9 cellular contexts compared by ENCODE assay signal in genomic region chr3:195906865-195907729, GRCh38. TPM values are rescaled to one million over a fixed set of nuclear protein-coding genes. Genes with fewer than 3 reads are reported as not detected.
DNase-seq lines count a peak whose midpoint lies in the region; ATAC-seq and TF ChIP-seq lines count a peak whose summit lies in the region.
"Had no signal": no experiment of that assay in that cellular context is flagged by ENCODE, and none has a peak within 500 bp of the region (broad histone marks: within the 10 kb centered on the region; RNA-seq: fewer than 3 reads in every experiment).

No MANE protein-coding gene starts in this region.

- H3K79me2 ChIP-seq in DOHH2 (ENCODE audit: control insufficient read depth, low read length), result no peaks in the 10 kb centered on the region; the same call in 1 of the 2 replicates
- peaks cover 47% of the 10 kb centered on the region for H3K79me2 ChIP-seq in HCT116 (ENCODE audit: insufficient read depth, low read length)
- peaks cover 23% of the 10 kb centered on the region for H3K79me2 ChIP-seq in smooth muscle cell (ENCODE audit: low read depth)

- H3F3A ChIP-seq in DOHH2 (ENCODE audit: control insufficient read depth, insufficient read depth) (peaks cover 9% of the 10 kb centered on the region), smooth muscle cell (ENCODE audit: low read depth) (peaks cover 5% of the 10 kb centered on the region)

- WGBS in heart right ventricle, 2 donors, result 62 to 71% methylated on average over 23 of the region's 23 CpGs
- 76% methylated on average over 23 of the region's 23 CpGs for WGBS in smooth muscle cell (ENCODE audit: low lambda C conversion rate)

- ATAC-seq in HCT116 (no peak), heart right ventricle (peak in 5 of 8 donors; percentile 25 to 50 (median 36)), HG03280 (IDR thresholded peaks at IDR 0.05; ENCODE audit: unreplicated experiment) (no peak), HG02571 (IDR thresholded peaks at IDR 0.05; ENCODE audit: unreplicated experiment) (no peak)

- BruUV-seq in HCT116 (replicated peaks; lab: Mats Ljungman, UMichigan), result no TSS peak

- TF ChIP-seq POLR2A in HCT116 (IDR thresholded peaks at IDR 0.05; ENCODE audit: borderline replicate concordance, extremely low read depth, insufficient read depth, insufficient read length), result no peak

- H2AFZ ChIP-seq in HCT116 (ENCODE audit: low read depth, low read length, poor library complexity, severe bottlenecking) (no peak overlapping the region), smooth muscle cell (ENCODE audit: low read depth) (no peak overlapping the region)

- TF ChIP-seq RAD21 in HCT116 (IDR thresholded peaks at IDR 0.05; ENCODE audit: low read depth), result no peak

- DNase-seq in HCT116 (ENCODE audit: low read depth, low spot score) (no peak), NK-92 (lab: John Stamatoyannopoulos, UW; ENCODE audit: unreplicated experiment) (peak; percentile 7), activated T-helper 1 cell treated with Interleukin-2 at 50 U/mL for 16 hours (ENCODE audit: low read depth) (peak; percentile 49), heart right ventricle (peak in 1 of 2 donors; percentile 41), smooth muscle cell (lab: John Stamatoyannopoulos, UW; ENCODE audit: unreplicated experiment) (no peak)

- POLR2A ChIA-PET in HCT116 (lab: Charles Lee), result interaction anchor here (1.3 to 1.4 kb wide), 2 partner anchors 11 to 13 kb away, joined by 3 to 4 read pairs; no protein-coding TSS in a partner anchor

- H3K9ac ChIP-seq in HCT116 (ENCODE audit: low read length) (peak overlapping the region; percentile 64; the same call in 1 of the 2 replicates), smooth muscle cell (ENCODE audit: low read depth) (no peak overlapping the region)

- peak overlapping the region; percentile 66 for H3K4me3 ChIP-seq in DOHH2 (ENCODE audit: low read length)
- H3K4me3 ChIP-seq in HCT116 (replicated peaks in 1 of 2; ENCODE audit: low read depth in 1 of 2, low read length in 2 of 2), result peak overlapping the region; percentile 51 to 65; a peak in 3 of 4 replicates
- peak overlapping the region in 7 of 10 donors; percentile 58 to 70 (median 65) for H3K4me3 ChIP-seq in heart right ventricle
- H3K4me3 ChIP-seq in smooth muscle cell, result peak overlapping the region; percentile 6
- H3K4me3 ChIP-seq: SJSA1 had no signal

- H3K9me2 ChIP-seq in DOHH2 (replicated peaks; ENCODE audit: control insufficient read depth, low read length), result no peaks in the 10 kb centered on the region
- no peaks in the 10 kb centered on the region for H3K9me2 ChIP-seq in HCT116 (ENCODE audit: insufficient read depth)

- H3K36me3 ChIP-seq in DOHH2 (ENCODE audit: control insufficient read depth, low read length), result no peaks in the 10 kb centered on the region
- H3K36me3 ChIP-seq in HCT116 (ENCODE audit: control insufficient read depth in 1 of 2, insufficient read depth in 2 of 2, low read length in 2 of 2), result no peaks in the 10 kb centered on the region
- H3K36me3 ChIP-seq in heart right ventricle, result no peaks in the 10 kb centered on the region
- no peaks in the 10 kb centered on the region for H3K36me3 ChIP-seq in smooth muscle cell (ENCODE audit: low read depth)
- H3K36me3 ChIP-seq: SJSA1 had no signal

- intact Hi-C loops in HCT116 (cut with micrococcal nuclease), result no loop called here
- intact Hi-C loops in heart right ventricle (cut with DNase I), result no loop called here

- CTCF ChIA-PET in HCT116 (lab: Charles Lee), result interaction anchor here (1.4 kb wide), 1 partner anchor 13 kb away, joined by 5 read pairs; no protein-coding TSS in a partner anchor

- H3K4me1 ChIP-seq in DOHH2 (ENCODE audit: control insufficient read depth, low read length), result peaks cover 50% of the 10 kb centered on the region
- H3K4me1 ChIP-seq in HCT116 (ENCODE audit: control insufficient read depth in 1 of 2, insufficient read depth in 2 of 2, low read length in 2 of 2), result peaks cover 40 to 76% of the 10 kb centered on the region in 2 experiments
- peaks cover 12 to 75% (median 30%) of the 10 kb centered on the region in 9 donors for H3K4me1 ChIP-seq in heart right ventricle
- H3K4me1 ChIP-seq in smooth muscle cell (ENCODE audit: low read depth), result peaks cover 14% of the 10 kb centered on the region

- H3K27me3 ChIP-seq in DOHH2 (ENCODE audit: control insufficient read depth, low read length), result peaks cover 22% of the 10 kb centered on the region
- H3K27me3 ChIP-seq in HCT116 (ENCODE audit: insufficient read depth, low read length), result no peaks in the 10 kb centered on the region
- no peaks in the 10 kb centered on the region for H3K27me3 ChIP-seq in heart right ventricle
- H3K27me3 ChIP-seq in smooth muscle cell (ENCODE audit: low read depth), result no peaks in the 10 kb centered on the region
- H3K27me3 ChIP-seq: SJSA1 had no signal

- TF ChIP-seq CTCF in DOHH2 (IDR thresholded peaks at IDR 0.05; ENCODE audit: low read depth, low read length, poor library complexity, severe bottlenecking) (no peak), HCT116 (IDR thresholded peaks at IDR 0.05 in 2 of 3, conservative IDR thresholded peaks at IDR 0.05 in 1 of 3; ENCODE audit: borderline replicate concordance in 1 of 3, insufficient read depth in 1 of 3, low read depth in 2 of 3, low read length in 2 of 3) (no peak), heart right ventricle (IDR thresholded peaks at IDR 0.05) (no peak), smooth muscle cell (IDR thresholded peaks at IDR 0.05; ENCODE audit: borderline replicate concordance, insufficient read depth, poor library complexity, severe bottlenecking) (no peak)

- H3K9me3 ChIP-seq in DOHH2 (ENCODE audit: control insufficient read depth, insufficient read depth, low read length) (no peaks in the 10 kb centered on the region), HCT116 (ENCODE audit: control insufficient read depth in 1 of 2, insufficient read depth in 1 of 2, low read depth in 1 of 2, low read length in 2 of 2) (no peaks in the 10 kb centered on the region), heart right ventricle (no peaks in the 10 kb centered on the region), smooth muscle cell (replicated peaks; ENCODE audit: low read depth) (no peaks in the 10 kb centered on the region)
- H3K9me3 ChIP-seq: SJSA1 had no signal

- H4K20me1 ChIP-seq in DOHH2 (ENCODE audit: control insufficient read depth, insufficient read depth, low read depth, low read length), result no peaks in the 10 kb centered on the region
- no peaks in the 10 kb centered on the region for H4K20me1 ChIP-seq in HCT116 (ENCODE audit: insufficient read depth)
- H4K20me1 ChIP-seq in smooth muscle cell (ENCODE audit: low read depth), result peaks cover 40% of the 10 kb centered on the region

- H3K4me2 ChIP-seq in DOHH2 (ENCODE audit: low read length), result peak overlapping the region; percentile 76
- peak overlapping the region; percentile 95 for H3K4me2 ChIP-seq in HCT116 (ENCODE audit: low read length)
- H3K4me2 ChIP-seq in smooth muscle cell, result peak overlapping the region; percentile 90

- H3K27ac ChIP-seq in DOHH2 (ENCODE audit: low read depth, low read length) (no peak overlapping the region), HCT116 (ENCODE audit: low read depth, low read length) (no peak overlapping the region), heart right ventricle (peak overlapping the region in 8 of 10 donors; percentile 15 to 87 (median 47)), smooth muscle cell (ENCODE audit: low read depth) (peak overlapping the region; percentile 12)
- H3K27ac ChIP-seq: SJSA1 had no signal

- RAD21 ChIA-PET in HCT116 (lab: Charles Lee; ENCODE audit: low non-redundant PET in 1 of 2, low total read pairs in 2 of 2, uncharacterized antibody in 2 of 2, unreplicated experiment in 2 of 2), result no interaction called here

TF ChIP-seq in HCT116, 20 proteins besides CTCF, POLR2A, EP300 and RAD21 (continues in another document):
- no peak for TF ChIP-seq CEBPB (IDR thresholded peaks at IDR 0.05; ENCODE audit: low read depth)
- no peak for TF ChIP-seq ELF1 (IDR thresholded peaks at IDR 0.05; ENCODE audit: borderline replicate concordance, low read depth)
- no peak for TF ChIP-seq EGR1 (IDR thresholded peaks at IDR 0.05; ENCODE audit: low read depth)
- no peak for TF ChIP-seq SIN3A (IDR thresholded peaks at IDR 0.05; ENCODE audit: low read depth)
- TF ChIP-seq, protein P1, sequence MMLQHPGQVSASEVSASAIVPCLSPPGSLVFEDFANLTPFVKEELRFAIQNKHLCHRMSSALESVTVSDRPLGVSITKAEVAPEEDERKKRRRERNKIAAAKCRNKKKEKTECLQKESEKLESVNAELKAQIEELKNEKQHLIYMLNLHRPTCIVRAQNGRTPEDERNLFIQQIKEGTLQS (IDR thresholded peaks at IDR 0.05), result no peak
- no peak for TF ChIP-seq EZH2phosphoT487 (IDR thresholded peaks at IDR 0.05; ENCODE audit: borderline replicate concordance)
- no peak for TF ChIP-seq ZFX (IDR thresholded peaks at IDR 0.05)
- TF ChIP-seq, protein P2, sequence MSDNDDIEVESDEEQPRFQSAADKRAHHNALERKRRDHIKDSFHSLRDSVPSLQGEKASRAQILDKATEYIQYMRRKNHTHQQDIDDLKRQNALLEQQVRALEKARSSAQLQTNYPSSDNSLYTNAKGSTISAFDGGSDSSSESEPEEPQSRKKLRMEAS (IDR thresholded peaks at IDR 0.05), result no peak

RNA-seq across cellular contexts. Expression of gene TNK2, which starts 1.3 kb away (rescaled TPM):
- 55.1 TPM for total RNA-seq in HCT116 (2021; ENCODE audit: unreplicated experiment)
- polyA plus RNA-seq in HCT116 (2012), result 34.0 and 40.3 TPM in 2 replicates
- total RNA-seq in heart right ventricle, result 10 to 100 TPM; 17.6 to 47.3 (median 32.2) TPM
- polyA plus RNA-seq in heart right ventricle, result 10 to 100 TPM; 31.3 to 48.3 TPM
- 4.3 and 10.6 TPM in 2 replicates for total RNA-seq in smooth muscle cell
- 2.8 and 8.2 TPM in 2 replicates for polyA plus RNA-seq in smooth muscle cell

Comparison
In these comparisons a context has a peak if more than half of its experiments do, and no peak if none do; other contexts are left out.
1. H3K27ac ChIP-seq: peak in heart right ventricle (8 of 10) and smooth muscle cell (single experiment); none in DOHH2 (single experiment) and HCT116 (single experiment).
2. H3K4me3 ChIP-seq: peak in every context shown above with its lines; median percentile 66 in DOHH2; 65 in heart right ventricle; 58 in HCT116; 6 in smooth muscle cell.
3. ATAC-seq: peak in heart right ventricle (5 of 8); none in HCT116 (single experiment), HG03280 (single experiment) and HG02571 (single experiment).
4. DNase-seq: peak in NK-92 (single experiment) and activated T-helper 1 cell treated with Interleukin-2 at 50 U/mL for 16 hours (single experiment); none in HCT116 (single experiment) and smooth muscle cell (single experiment).
5. Peak in every context shown above with its lines, with median percentiles within 50 percentile points of each other: H3K4me2 ChIP-seq.